ENCODE assay signal across 9 cellular contexts in the genomic region with DNA sequence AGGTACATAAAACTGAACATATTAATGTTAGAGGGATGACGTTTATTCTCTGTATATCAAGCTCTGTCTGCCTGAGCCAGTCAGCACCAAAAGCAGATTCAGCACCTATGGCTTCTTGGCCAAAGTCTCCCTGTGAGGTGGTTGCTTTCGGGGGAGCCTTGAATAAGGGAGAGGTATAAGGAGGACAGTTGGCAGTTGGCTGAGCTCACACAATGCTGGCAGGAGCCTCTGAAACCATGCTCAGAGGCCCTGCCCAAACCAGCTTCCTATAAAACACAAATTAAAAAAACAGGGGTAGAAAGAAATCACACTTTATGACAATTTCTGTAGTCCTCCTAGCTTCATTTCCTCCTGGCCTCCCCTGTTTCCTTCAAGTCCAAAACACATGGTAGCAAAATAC. TPM values are rescaled to one million over a fixed set of nuclear protein-coding genes. Genes with fewer than 3 reads are reported as not detected.
DNase-seq lines count a peak whose midpoint lies in the region; ATAC-seq, FAIRE-seq and TF ChIP-seq lines count a peak whose summit lies in the region.
"Had no signal": no experiment of that assay in that cellular context is flagged by ENCODE, and none has a peak within 500 bp of the region (broad histone marks: within the 10 kb centered on the region; RNA-seq: fewer than 3 reads in every experiment).

No MANE protein-coding gene starts in this region.

- peaks cover 6% of the 10 kb centered on the region for H3F3A ChIP-seq in SU-DHL-6 (ENCODE audit: insufficient read depth)

- H3K79me2 ChIP-seq in SU-DHL-6 (ENCODE audit: insufficient read depth, low read length) = no peaks in the 10 kb centered on the region

- TF ChIP-seq CTCF in SU-DHL-6 (IDR thresholded peaks at IDR 0.05; ENCODE audit: insufficient read depth, low read length, poor library complexity, severe bottlenecking) (no peak), psoas muscle (IDR thresholded peaks at IDR 0.05) (no peak)

- H3K36me3 ChIP-seq in SU-DHL-6 (ENCODE audit: low read length) (no peaks in the 10 kb centered on the region), psoas muscle (ENCODE audit: insufficient read depth in 1 of 2, low read depth in 1 of 2) (no peaks in the 10 kb centered on the region)

- H2AFZ ChIP-seq in SU-DHL-6 (ENCODE audit: low read depth, low read length, severe bottlenecking) = no peak overlapping the region

- DNase-seq in GM12891 (ENCODE audit: insufficient read length, low spot score) (no peak), epithelial cell of prostate (ENCODE audit: low read depth, low spot score) (no peak), psoas muscle (no peak), NCI-H2029 (lab: John Stamatoyannopoulos, UW) (no peak), NCI-H2081 (lab: John Stamatoyannopoulos, UW) (no peak)

- H3K27ac ChIP-seq in SU-DHL-6 (ENCODE audit: low read depth, low read length) = peak overlapping the region; percentile 84; the same call in 1 of the 2 replicates
- peak overlapping the region; percentile 96 for H3K27ac ChIP-seq in epithelial cell of prostate
- H3K27ac ChIP-seq in psoas muscle = peak overlapping the region; percentile 50

- intact Hi-C loops in psoas muscle (cut with DNase I) = no loop called here

- TF ChIP-seq POLR2A in GM12891 (IDR thresholded peaks at IDR 0.05; ENCODE audit: low read depth, low read length) = no peak

- H3K4me2 ChIP-seq in SU-DHL-6 (ENCODE audit: low read depth, low read length, poor library complexity, severe bottlenecking) = no peak overlapping the region

- no peaks in the 10 kb centered on the region for H3K9me2 ChIP-seq in SU-DHL-6 (replicated peaks; ENCODE audit: insufficient read depth, low read length)

- 26 to 59% (median 30%) methylated on average over 2 of the region's 2 CpGs for WGBS in psoas muscle, 3 donors

- no peaks in the 10 kb centered on the region for H4K20me1 ChIP-seq in SU-DHL-6 (ENCODE audit: low read depth, low read length)

- no peaks in the 10 kb centered on the region for H3K27me3 ChIP-seq in SU-DHL-6 (ENCODE audit: low read length)
- no peaks in the 10 kb centered on the region for H3K27me3 ChIP-seq in psoas muscle (ENCODE audit: insufficient read depth in 3 of 3, low read length in 2 of 3)

- no peaks in the 10 kb centered on the region for H3K9me3 ChIP-seq in SU-DHL-6 (ENCODE audit: insufficient read depth, low read length)
- H3K9me3 ChIP-seq in psoas muscle = no peaks in the 10 kb centered on the region

- H3K4me1 ChIP-seq in psoas muscle = peaks cover 41% of the 10 kb centered on the region

- peak overlapping the region; percentile 31; the same call in 1 of the 2 replicates for H3K9ac ChIP-seq in SU-DHL-6 (ENCODE audit: low read length)

- H3K4me3 ChIP-seq in SU-DHL-6 (ENCODE audit: insufficient read depth, low read length, poor library complexity, severe bottlenecking) (no peak overlapping the region), psoas muscle (no peak overlapping the region)

- ATAC-seq in psoas muscle = no peak
- no peak for ATAC-seq in HG03442 (IDR thresholded peaks at IDR 0.05; ENCODE audit: unreplicated experiment)
- ATAC-seq in HG03378 (IDR thresholded peaks at IDR 0.05; ENCODE audit: unreplicated experiment) = no peak

- FAIRE-seq in GM12891 (lab: Jason Lieb, UNC) = peak; percentile 33
- FAIRE-seq: H54 had no signal

TF ChIP-seq in GM12891, 5 proteins besides CTCF, POLR2A, EP300 and RAD21:
- TF ChIP-seq PAX5 (IDR thresholded peaks at IDR 0.05; ENCODE audit: insufficient read depth, low read length, severe bottlenecking) (no peak), POLR2AphosphoS5 (IDR thresholded peaks at IDR 0.05; ENCODE audit: low read depth, low read length) (no peak), TAF1 (IDR thresholded peaks at IDR 0.05; ENCODE audit: low read depth, low read length) (no peak), POU2F2 (IDR thresholded peaks at IDR 0.05; ENCODE audit: low read depth, low read length) (no peak), SPI1 (IDR thresholded peaks at IDR 0.05; ENCODE audit: low read depth, low read length) (no peak)

RNA-seq across cellular contexts. Expression of a gene that starts 18.8 kb away (rescaled TPM):
- 12.8 TPM for polyA plus RNA-seq in GM12891 (2012; ENCODE audit: low read depth, missing spikeins)
- total RNA-seq in psoas muscle = 10 to 100 TPM in 1 of 4 donors, 1 to 10 TPM in 3; 6.3 to 10.4 (median 7.0) TPM
- 1 to 10 TPM; 4.6 to 6.3 (median 6.2) TPM for polyA plus RNA-seq in psoas muscle
